25 cellular contexts compared by ENCODE assay signal in genomic region chr17:319266-319665, GRCh38.
"Had no signal": no experiment of that assay in that cellular context is flagged by ENCODE, and none has a peak within 500 bp of the region (broad histone marks: within the 10 kb centered on the region; RNA-seq: fewer than 3 reads in every experiment).

No MANE protein-coding gene starts in this region.

- H3K36me3 ChIP-seq: brain microvascular endothelial cell had no signal

- H3K27ac Mint-ChIP-seq: activated naive CD4-positive, alpha-beta T cell treated with anti-CD3 and anti-CD28 coated beads for 36 hours; activated naive CD8-positive, alpha-beta T cell treated with anti-CD3 and anti-CD28 coated beads, Interleukin-2, amount 10 ng/mL, durations not matched to agents 7 days and 5 days; dendritic cell treated with granulocyte-macrophage colony-stimulating factor and Interleukin-4, amounts not matched to agents 40 ng/mL and 50 ng/mL, for 4 days; stimulated activated effector memory CD8-positive, alpha-beta T cell treated with anti-CD3 and anti-CD28 coated beads, Interleukin-12 subunit alpha, Interleukin-12 subunit beta, amount 100 ng/mL, for 72 hours; stimulated activated naive CD8-positive, alpha-beta T cell treated with anti-CD3 and anti-CD28 coated beads, Interleukin-15, Interleukin-2, amounts not matched to agents 100 ng/mL and 50 ng/mL, for 24 hours had no signal

- H3K4me1 Mint-ChIP-seq: activated naive CD8-positive, alpha-beta T cell treated with anti-CD3 and anti-CD28 coated beads, Interleukin-2, amount 10 ng/mL, durations not matched to agents 7 days and 5 days had no signal

- H3K36me3 Mint-ChIP-seq: activated naive CD8-positive, alpha-beta T cell treated with anti-CD3 and anti-CD28 coated beads, Interleukin-2, amount 10 ng/mL, durations not matched to agents 7 days and 5 days; stimulated activated effector memory CD8-positive, alpha-beta T cell treated with anti-CD3 and anti-CD28 coated beads, Interleukin-12 subunit alpha, Interleukin-12 subunit beta, amount 100 ng/mL, for 72 hours had no signal

- H3K4me3 ChIP-seq: esophagus muscularis mucosa, heart left ventricle, skin epidermis, thyroid gland had no signal

- H3K27ac ChIP-seq: brain microvascular endothelial cell, esophagus muscularis mucosa, foreskin keratinocyte, heart left ventricle, skin epidermis, thyroid gland, VCaP had no signal

- DNase-seq: activated CD4-positive, alpha-beta T cell treated with anti-CD3 and anti-CD28 coated beads for 48 hours; activated CD4-positive, alpha-beta T cell treated with anti-CD3 and anti-CD28 coated beads, Interleukin-2, amount 50 U/mL, for 48 hours; activated CD8-positive, alpha-beta memory T cell treated with anti-CD3 and anti-CD28 coated beads for 24 hours; activated effector memory CD4-positive, alpha-beta T cell treated with Interleukin-2 at 50 U/mL for 16 hours; activated naive CD4-positive, alpha-beta T cell treated with anti-CD3 and anti-CD28 coated beads for 36 hours; activated naive CD8-positive, alpha-beta T cell treated with anti-CD3 and anti-CD28 coated beads, Interleukin-2, amount 10 ng/mL, durations not matched to agents 7 days and 5 days; brain microvascular endothelial cell; caudate nucleus; hypothalamus; kidney glomerular epithelial cell; naive thymus-derived CD4-positive, alpha-beta T cell; nucleus accumbens; stimulated activated CD4-positive, alpha-beta T cell treated with anti-CD3 and anti-CD28 coated beads, Interleukin-4, amount 100 ng/mL, for 24 hours; thyroid gland had no signal

- H3K4me3 Mint-ChIP-seq: activated naive CD4-positive, alpha-beta T cell treated with anti-CD3 and anti-CD28 coated beads for 36 hours; activated naive CD8-positive, alpha-beta T cell treated with anti-CD3 and anti-CD28 coated beads, Interleukin-2, amount 10 ng/mL, durations not matched to agents 7 days and 5 days; dendritic cell treated with granulocyte-macrophage colony-stimulating factor and Interleukin-4, amounts not matched to agents 40 ng/mL and 50 ng/mL, for 4 days; naive thymus-derived CD4-positive, alpha-beta T cell; stimulated activated effector memory CD8-positive, alpha-beta T cell treated with anti-CD3 and anti-CD28 coated beads, Interleukin-12 subunit alpha, Interleukin-12 subunit beta, amount 100 ng/mL, for 72 hours; stimulated activated naive CD8-positive, alpha-beta T cell treated with anti-CD3 and anti-CD28 coated beads, Interleukin-15, Interleukin-2, amounts not matched to agents 100 ng/mL and 50 ng/mL, for 24 hours had no signal

- H3K4me1 ChIP-seq: esophagus muscularis mucosa, foreskin keratinocyte, thyroid gland had no signal

- H3K27me3 ChIP-seq: foreskin keratinocyte, thyroid gland had no signal

- H3K9me3 ChIP-seq: esophagus muscularis mucosa, heart left ventricle, thyroid gland had no signal

- ATAC-seq: activated CD4-positive, CD25-positive, alpha-beta regulatory T cell treated with anti-CD3 and anti-CD28 coated beads, Interleukin-2, amount 50 U/mL, for 24 hours; foreskin keratinocyte; heart left ventricle; left lobe of liver; naive thymus-derived CD4-positive, alpha-beta T cell; right cardiac atrium; stimulated activated effector memory CD8-positive, alpha-beta T cell treated with anti-CD3 and anti-CD28 coated beads, Interleukin-12 subunit alpha, Interleukin-12 subunit beta, amount 100 ng/mL, for 72 hours had no signal

- H3K27me3 Mint-ChIP-seq: activated naive CD8-positive, alpha-beta T cell treated with anti-CD3 and anti-CD28 coated beads, Interleukin-2, amount 10 ng/mL, durations not matched to agents 7 days and 5 days; naive thymus-derived CD4-positive, alpha-beta T cell; stimulated activated naive CD8-positive, alpha-beta T cell treated with anti-CD3 and anti-CD28 coated beads, Interleukin-15, Interleukin-2, amounts not matched to agents 100 ng/mL and 50 ng/mL, for 24 hours had no signal
